ENCODE assay signal across 3 cellular contexts in the genomic region with DNA sequence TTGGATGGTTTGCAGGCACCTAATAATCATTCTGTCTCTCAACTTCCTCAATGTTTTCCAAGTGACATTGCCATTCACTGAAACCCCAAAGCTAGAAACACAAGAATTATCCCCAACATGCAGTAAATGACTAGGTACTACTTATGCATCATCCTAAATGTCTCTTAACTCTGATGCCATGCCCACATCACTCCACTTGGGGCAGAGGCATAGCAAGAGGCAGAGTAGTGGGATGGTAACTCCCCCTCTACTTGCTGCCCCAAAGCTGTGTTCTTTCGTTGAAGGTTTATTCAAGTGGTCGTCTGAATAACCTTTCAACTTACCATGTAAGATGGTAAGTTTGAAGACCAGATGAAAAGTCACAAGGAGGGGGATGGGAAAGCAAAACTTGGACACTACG.
TF ChIP-seq lines count a peak whose summit lies in the region.

No MANE protein-coding gene starts in this region.

TF ChIP-seq in SK-N-SH, 30 proteins besides CTCF, POLR2A, EP300 and RAD21:
- TF ChIP-seq FOXM1 (IDR thresholded peaks at IDR 0.05; ENCODE audit: low read depth) = no peak
- TF ChIP-seq TCF12 (IDR thresholded peaks at IDR 0.05) = no peak
- TF ChIP-seq YY1 (IDR thresholded peaks at IDR 0.05; ENCODE audit: low read depth) = no peak
- no peak for TF ChIP-seq RCOR1 (IDR thresholded peaks at IDR 0.05; ENCODE audit: low read length)

TF ChIP-seq in SK-N-SH treated with all-trans-retinoic acid at 6 μM for 48 hours, 23 proteins besides CTCF, POLR2A, EP300 and RAD21:
- no peak for TF ChIP-seq TOX (CRISPR knock-in tag; IDR thresholded peaks at IDR 0.05; ENCODE audit: borderline replicate concordance)
- TF ChIP-seq, protein P1, sequence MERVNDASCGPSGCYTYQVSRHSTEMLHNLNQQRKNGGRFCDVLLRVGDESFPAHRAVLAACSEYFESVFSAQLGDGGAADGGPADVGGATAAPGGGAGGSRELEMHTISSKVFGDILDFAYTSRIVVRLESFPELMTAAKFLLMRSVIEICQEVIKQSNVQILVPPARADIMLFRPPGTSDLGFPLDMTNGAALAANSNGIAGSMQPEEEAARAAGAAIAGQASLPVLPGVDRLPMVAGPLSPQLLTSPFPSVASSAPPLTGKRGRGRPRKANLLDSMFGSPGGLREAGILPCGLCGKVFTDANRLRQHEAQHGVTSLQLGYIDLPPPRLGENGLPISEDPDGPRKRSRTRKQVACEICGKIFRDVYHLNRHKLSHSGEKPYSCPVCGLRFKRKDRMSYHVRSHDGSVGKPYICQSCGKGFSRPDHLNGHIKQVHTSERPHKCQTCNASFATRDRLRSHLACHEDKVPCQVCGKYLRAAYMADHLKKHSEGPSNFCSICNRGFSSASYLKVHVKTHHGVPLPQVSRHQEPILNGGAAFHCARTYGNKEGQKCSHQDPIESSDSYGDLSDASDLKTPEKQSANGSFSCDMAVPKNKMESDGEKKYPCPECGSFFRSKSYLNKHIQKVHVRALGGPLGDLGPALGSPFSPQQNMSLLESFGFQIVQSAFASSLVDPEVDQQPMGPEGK (CRISPR knock-in tag; IDR thresholded peaks at IDR 0.05; ENCODE audit: borderline replicate concordance) = no peak
- TF ChIP-seq ZNF565 (CRISPR knock-in tag; conservative IDR thresholded peaks at IDR 0.05; ENCODE audit: low read depth) = no peak

TF ChIP-seq in H1, 55 proteins besides CTCF, POLR2A, EP300 and RAD21:
- TF ChIP-seq RXRA (IDR thresholded peaks at IDR 0.05; ENCODE audit: insufficient read depth, low read depth, low read length) = no peak
- TF ChIP-seq KDM4A (IDR thresholded peaks at IDR 0.05; ENCODE audit: low read depth, low read length, severe bottlenecking) = no peak
- no peak for TF ChIP-seq TEAD4 (IDR thresholded peaks at IDR 0.05; ENCODE audit: low read depth, low read length)
- TF ChIP-seq, protein P2, sequence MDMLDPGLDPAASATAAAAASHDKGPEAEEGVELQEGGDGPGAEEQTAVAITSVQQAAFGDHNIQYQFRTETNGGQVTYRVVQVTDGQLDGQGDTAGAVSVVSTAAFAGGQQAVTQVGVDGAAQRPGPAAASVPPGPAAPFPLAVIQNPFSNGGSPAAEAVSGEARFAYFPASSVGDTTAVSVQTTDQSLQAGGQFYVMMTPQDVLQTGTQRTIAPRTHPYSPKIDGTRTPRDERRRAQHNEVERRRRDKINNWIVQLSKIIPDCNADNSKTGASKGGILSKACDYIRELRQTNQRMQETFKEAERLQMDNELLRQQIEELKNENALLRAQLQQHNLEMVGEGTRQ (IDR thresholded peaks at IDR 0.05; ENCODE audit: low read length) = no peak
- no peak for TF ChIP-seq JUN (IDR thresholded peaks at IDR 0.05; ENCODE audit: low read depth, low read length)
- no peak for TF ChIP-seq SAP30 (IDR thresholded peaks at IDR 0.05; ENCODE audit: insufficient read depth, insufficient replicate concordance, low read length)
- TF ChIP-seq MAFK (IDR thresholded peaks at IDR 0.05; ENCODE audit: low read depth, low read length) = no peak
- no peak for TF ChIP-seq BACH1 (IDR thresholded peaks at IDR 0.05; ENCODE audit: low read length)
- TF ChIP-seq TCF12 (IDR thresholded peaks at IDR 0.05; ENCODE audit: low read depth, low read length) = no peak
- no peak for TF ChIP-seq RNF2 (IDR thresholded peaks at IDR 0.05; ENCODE audit: borderline replicate concordance, low read depth, low read length, missing control alignments, poor library complexity, severe bottlenecking)
TF ChIP-seq in H1: peak in this region for 0.
